Comparison of ENCODE assay signal across 12 cellular contexts in genomic region chr17:45230410-45230786, GRCh38. TPM values are rescaled to one million over a fixed set of nuclear protein-coding genes. Genes with fewer than 3 reads are reported as not detected.
A peak's percentile ranks its signal among the peaks of the same experiment; 100 is the strongest.
DNase-seq lines count a peak whose midpoint lies in the region; TF ChIP-seq lines count a peak whose summit lies in the region.
"Had no signal": no experiment of that assay in that cellular context is flagged by ENCODE, and none has a peak within 500 bp of the region (broad histone marks: within the 10 kb centered on the region; RNA-seq: fewer than 3 reads in every experiment).

No MANE protein-coding gene starts in this region.

- no TSS peak for BruUV-seq in OCI-LY7 (replicated peaks; lab: Mats Ljungman, UMichigan)

- H3F3A ChIP-seq in smooth muscle cell (ENCODE audit: low read depth) = no peaks in the 10 kb centered on the region

- H4K20me1 ChIP-seq in OCI-LY7 (ENCODE audit: insufficient read depth, low read length) (no peaks in the 10 kb centered on the region; the same call in 1 of the 2 replicates), smooth muscle cell (ENCODE audit: low read depth) (no peaks in the 10 kb centered on the region)

- POLR2A ChIA-PET in OCI-LY7 (lab: Charles Lee) = interaction anchor here (0.5 kb wide), 1 partner anchor 76 kb away, joined by 3 read pairs; no protein-coding TSS in a partner anchor

- peaks cover 33% of the 10 kb centered on the region for H3K36me3 Mint-ChIP-seq in T-helper 1 cell treated with Interleukin-12 subunit alpha and Interleukin-12 subunit beta and Interleukin-4 antibody, amounts not matched to agents 30 μg/mL and 1 μg/mL, for 36 hours (ENCODE audit: low read depth)
- H3K36me3 Mint-ChIP-seq in dendritic cell treated with granulocyte-macrophage colony-stimulating factor and Interleukin-4, amounts not matched to agents 40 ng/mL and 50 ng/mL, for 4 days (ENCODE audit: low read depth) = peaks cover 74% of the 10 kb centered on the region

- peaks cover 10% of the 10 kb centered on the region for H3K36me3 ChIP-seq in OCI-LY7 (ENCODE audit: insufficient read depth, low read length)
- H3K36me3 ChIP-seq in smooth muscle cell (ENCODE audit: low read depth) = no peaks in the 10 kb centered on the region

- H3K9me3 Mint-ChIP-seq in T-helper 1 cell treated with Interleukin-12 subunit alpha and Interleukin-12 subunit beta and Interleukin-4 antibody, amounts not matched to agents 30 μg/mL and 1 μg/mL, for 36 hours = no peaks in the 10 kb centered on the region
- no peaks in the 10 kb centered on the region for H3K9me3 Mint-ChIP-seq in dendritic cell treated with granulocyte-macrophage colony-stimulating factor and Interleukin-4, amounts not matched to agents 40 ng/mL and 50 ng/mL, for 4 days

- peak overlapping the region; percentile 97 for H3K27ac ChIP-seq in OCI-LY7 (ENCODE audit: low read depth, low read length, poor library complexity, severe bottlenecking)
- H3K27ac ChIP-seq in smooth muscle cell (ENCODE audit: low read depth) = no peak overlapping the region
- H3K27ac ChIP-seq: 22Rv1 had no signal

- no peaks in the 10 kb centered on the region for H3K27me3 Mint-ChIP-seq in T-helper 1 cell treated with Interleukin-12 subunit alpha and Interleukin-12 subunit beta and Interleukin-4 antibody, amounts not matched to agents 30 μg/mL and 1 μg/mL, for 36 hours (ENCODE audit: low read depth)
- no peaks in the 10 kb centered on the region for H3K27me3 Mint-ChIP-seq in dendritic cell treated with granulocyte-macrophage colony-stimulating factor and Interleukin-4, amounts not matched to agents 40 ng/mL and 50 ng/mL, for 4 days

- 95% methylated on average over 4 of the region's 4 CpGs for whole genome bisulfite sequencing in smooth muscle cell (ENCODE audit: low lambda C conversion rate)

- H3K79me2 ChIP-seq in OCI-LY7 (ENCODE audit: insufficient read depth, low read depth, low read length) = peaks cover 43% of the 10 kb centered on the region; the same call in 1 of the 2 replicates
- H3K79me2 ChIP-seq in smooth muscle cell (ENCODE audit: low read depth) = no peaks in the 10 kb centered on the region

- CTCF ChIA-PET in OCI-LY7 (lab: Charles Lee; ENCODE audit: unreplicated experiment) = interaction anchor here (1.3 kb wide), 1 partner anchor 81 kb away, joined by 5 read pairs; no protein-coding TSS in a partner anchor

- H3K4me3 ChIP-seq in OCI-LY7 (ENCODE audit: low read depth, low read length, poor library complexity, severe bottlenecking) (no peak overlapping the region), smooth muscle cell (no peak overlapping the region)

- H3K9ac ChIP-seq in smooth muscle cell (ENCODE audit: low read depth) = no peak overlapping the region

- H3K4me3 Mint-ChIP-seq in T-helper 1 cell treated with Interleukin-12 subunit alpha and Interleukin-12 subunit beta and Interleukin-4 antibody, amounts not matched to agents 30 μg/mL and 1 μg/mL, for 36 hours = peak overlapping the region; percentile 40
- H3K4me3 Mint-ChIP-seq in dendritic cell treated with granulocyte-macrophage colony-stimulating factor and Interleukin-4, amounts not matched to agents 40 ng/mL and 50 ng/mL, for 4 days = peak overlapping the region; percentile 93

- H3K27ac Mint-ChIP-seq in T-helper 1 cell treated with Interleukin-12 subunit alpha and Interleukin-12 subunit beta and Interleukin-4 antibody, amounts not matched to agents 30 μg/mL and 1 μg/mL, for 36 hours = peak overlapping the region; percentile 96
- H3K27ac Mint-ChIP-seq in dendritic cell treated with granulocyte-macrophage colony-stimulating factor and Interleukin-4, amounts not matched to agents 40 ng/mL and 50 ng/mL, for 4 days = peak overlapping the region; percentile 97

- TF ChIP-seq CTCF in OCI-LY7 (conservative IDR thresholded peaks at IDR 0.05; ENCODE audit: low read length) (no peak), smooth muscle cell (IDR thresholded peaks at IDR 0.05; ENCODE audit: borderline replicate concordance, insufficient read depth, poor library complexity, severe bottlenecking) (no peak)

- intact Hi-C loops in OCI-LY7 (cut with micrococcal nuclease; ENCODE audit: unreplicated experiment) = no loop called here
- intact Hi-C loops in dendritic cell treated with granulocyte-macrophage colony-stimulating factor and Interleukin-4, amounts not matched to agents 40 ng/mL and 50 ng/mL, for 4 days (cut with micrococcal nuclease) = no loop called here

- H3K4me2 ChIP-seq in OCI-LY7 (ENCODE audit: low read length) (no peak overlapping the region), smooth muscle cell (peak overlapping the region; percentile 51)

- H3K27me3 ChIP-seq in smooth muscle cell (ENCODE audit: low read depth) = no peaks in the 10 kb centered on the region

- no peaks in the 10 kb centered on the region for H3K9me2 ChIP-seq in OCI-LY7 (ENCODE audit: insufficient read depth, low read length)

- H2AFZ ChIP-seq in OCI-LY7 (ENCODE audit: low read length) (no peak overlapping the region), smooth muscle cell (ENCODE audit: low read depth) (no peak overlapping the region)

- DNase-seq in T-helper 1 cell = no peak
- DNase-seq in OCI-LY7 (ENCODE audit: low spot score) = no peak
- DNase-seq in smooth muscle cell (lab: John Stamatoyannopoulos, UW; ENCODE audit: unreplicated experiment) = no peak
- no peak for DNase-seq in NCI-H1694 (lab: John Stamatoyannopoulos, UW)
- no peak for DNase-seq in activated gamma-delta T cell (lab: John Stamatoyannopoulos, UW)
- DNase-seq in COLO668 (lab: John Stamatoyannopoulos, UW; ENCODE audit: unreplicated experiment) = no peak
- DNase-seq: cortex of kidney had no signal

- H3K4me1 ChIP-seq in OCI-LY7 (ENCODE audit: insufficient read depth, low read length, poor library complexity, severe bottlenecking) (peaks cover 68% of the 10 kb centered on the region), smooth muscle cell (ENCODE audit: low read depth) (peaks cover 17% of the 10 kb centered on the region)

- H3K9me3 ChIP-seq in OCI-LY7 (ENCODE audit: low read length) (no peaks in the 10 kb centered on the region), smooth muscle cell (replicated peaks; ENCODE audit: low read depth) (no peaks in the 10 kb centered on the region)

- peaks cover 78% of the 10 kb centered on the region for H3K4me1 Mint-ChIP-seq in T-helper 1 cell treated with Interleukin-12 subunit alpha and Interleukin-12 subunit beta and Interleukin-4 antibody, amounts not matched to agents 30 μg/mL and 1 μg/mL, for 36 hours (ENCODE audit: low read depth)
- peaks cover 96% of the 10 kb centered on the region for H3K4me1 Mint-ChIP-seq in dendritic cell treated with granulocyte-macrophage colony-stimulating factor and Interleukin-4, amounts not matched to agents 40 ng/mL and 50 ng/mL, for 4 days (ENCODE audit: low read depth)

RNA-seq across cellular contexts. Expression of gene FMNL1, which starts 8.7 kb away (rescaled TPM):
- total RNA-seq in OCI-LY7 (2014; rRNA removed; shearing (Covaris generic)) = 44.8 and 55.1 TPM in 2 replicates
- 133 and 159 TPM in 2 replicates for total RNA-seq in OCI-LY7 (2022)
- 0.90 TPM in 1 of 2 replicates, not detected in the other for total RNA-seq in smooth muscle cell
- polyA plus RNA-seq in smooth muscle cell = 0.37 and 1.3 TPM in 2 replicates

RNA-seq across cellular contexts. Expression of gene SPATA32, which starts 31.5 kb away (rescaled TPM):
- total RNA-seq in OCI-LY7 (2014; rRNA removed; shearing (Covaris generic)) = 0.41 TPM in 1 of 2 replicates, not detected in the other
- 0.18 TPM in 1 of 2 replicates, not detected in the other for total RNA-seq in OCI-LY7 (2022)
- not detected in 2 replicates for total RNA-seq in smooth muscle cell
- polyA plus RNA-seq in smooth muscle cell = 0.27 TPM in 1 of 2 replicates, not detected in the other
- total RNA-seq: left lobe of liver, pulmonary artery endothelial cell had no signal

Comparison
In these comparisons a context has a peak if more than half of its experiments do, and no peak if none do; other contexts are left out.
1. RNA of gene FMNL1, which starts 8.7 kb away (total RNA-seq): 44.8 to 159 TPM in OCI-LY7; 0.90 TPM in smooth muscle cell; every median in the first group is over 10 times any median in the second.